Comparison of ENCODE assay signal across 23 cellular contexts in the genomic region with DNA sequence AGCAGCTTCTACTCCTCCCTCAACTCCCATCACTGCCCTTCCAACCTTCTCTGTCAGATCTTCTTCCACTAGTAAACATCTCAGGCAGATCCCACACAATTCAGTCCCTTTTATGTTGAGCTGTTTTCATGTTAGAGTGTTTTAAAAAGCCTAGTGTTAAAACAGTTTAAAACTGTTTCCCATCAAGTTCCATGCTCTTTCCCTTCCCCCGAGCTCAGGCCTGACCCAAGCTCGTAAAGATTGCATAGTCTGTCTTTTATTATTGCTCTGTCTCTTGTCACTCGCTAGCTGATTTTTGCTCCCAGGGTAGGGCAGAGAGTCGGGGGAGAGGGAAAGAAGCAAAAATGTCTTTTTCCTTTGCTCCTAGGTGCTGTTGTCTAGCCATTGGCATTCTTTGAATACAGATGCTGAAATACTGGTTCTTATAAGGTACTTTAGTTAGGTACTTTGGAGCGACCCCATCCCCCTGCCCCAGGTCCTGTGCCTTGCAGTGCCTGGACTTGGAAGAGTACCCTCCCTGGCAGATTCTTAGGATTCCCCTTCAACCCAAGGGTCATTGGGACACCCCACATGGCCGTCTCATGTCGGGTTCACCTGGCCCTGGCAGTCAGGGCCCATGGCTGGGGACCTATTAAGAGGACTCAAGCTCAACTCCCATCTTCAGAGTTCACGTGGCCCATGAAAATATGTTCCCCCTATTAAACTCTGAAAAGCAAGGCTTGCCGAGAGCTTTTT.
DNase-seq lines count a peak whose midpoint lies in the region; ATAC-seq, FAIRE-seq and TF ChIP-seq lines count a peak whose summit lies in the region.
"Had no signal": no experiment of that assay in that cellular context is flagged by ENCODE, and none has a peak within 500 bp of the region (broad histone marks: within the 10 kb centered on the region; RNA-seq: fewer than 3 reads in every experiment).

No MANE protein-coding gene starts in this region.

- TF ChIP-seq CTCF in PC-3 (conservative IDR thresholded peaks at IDR 0.05; ENCODE audit: low read depth, low read length) (no peak), mesothelial cell of epicardium (IDR thresholded peaks at IDR 0.05; ENCODE audit: unreplicated experiment) (no peak), spleen (IDR thresholded peaks at IDR 0.05 in 8 of 11, conservative IDR thresholded peaks at IDR 0.05 in 3 of 11) (no peak), GM23338 (conservative IDR thresholded peaks at IDR 0.05; ENCODE audit: low read depth in 2 of 2) (no peak)

- BruUV-seq in PC-3 (replicated peaks; lab: Mats Ljungman, UMichigan) = no TSS peak

- intact Hi-C loops in PC-3 (cut with micrococcal nuclease) (no loop called here), spleen (cut with DNase I; ENCODE audit: low total_unique reads) (no loop called here)

- POLR2A ChIA-PET in PC-3 (lab: Charles Lee; ENCODE audit: unreplicated experiment) = interaction anchor here (0.6 kb wide), 1 partner anchor 9 kb away, joined by 3 read pairs; no protein-coding TSS in a partner anchor

- H3K27me3 ChIP-seq in PC-3 (ENCODE audit: low read length) (no peaks in the 10 kb centered on the region), spleen (replicated peaks in 1 of 7) (no peaks in the 10 kb centered on the region), GM23338 (ENCODE audit: insufficient read depth) (no peaks in the 10 kb centered on the region)
- H3K27me3 ChIP-seq: SJSA1 had no signal

- H3K36me3 Mint-ChIP-seq in mesothelial cell of epicardium (no peaks in the 10 kb centered on the region), GM23338 (ENCODE audit: low read depth) (no peaks in the 10 kb centered on the region)
- H3K36me3 Mint-ChIP-seq: CD4-positive, CD25-positive, alpha-beta regulatory T cell had no signal

- H3K79me2 ChIP-seq in PC-3 (ENCODE audit: low read length) = no peaks in the 10 kb centered on the region
- no peaks in the 10 kb centered on the region for H3K79me2 ChIP-seq in GM23338 (replicated peaks; ENCODE audit: insufficient read depth)

- peak; percentile 94 for FAIRE-seq in endometrium (lab: Jason Lieb, UNC)
- FAIRE-seq: H54 had no signal

- H4K20me1 ChIP-seq in PC-3 (ENCODE audit: low read length) (no peaks in the 10 kb centered on the region), GM23338 (replicated peaks; ENCODE audit: insufficient read depth) (no peaks in the 10 kb centered on the region)

- CTCF ChIA-PET in PC-3 (lab: Charles Lee) = no interaction called here

- WGBS in spleen, 5 donors = 71 to 89% (median 85%) methylated on average over 9 of the region's 9 CpGs

- H3K27ac Mint-ChIP-seq in mesothelial cell of epicardium = peak overlapping the region; percentile 84
- no peak overlapping the region for H3K27ac Mint-ChIP-seq in GM23338

- no peaks in the 10 kb centered on the region for H3K9me2 ChIP-seq in PC-3 (replicated peaks; ENCODE audit: low read length)
- no peaks in the 10 kb centered on the region; the same call in 1 of the 2 replicates for H3K9me2 ChIP-seq in GM23338 (ENCODE audit: insufficient read depth)

- H3K36me3 ChIP-seq in PC-3 (ENCODE audit: low read depth, low read length) = no peaks in the 10 kb centered on the region
- no peaks in the 10 kb centered on the region for H3K36me3 ChIP-seq in spleen
- no peaks in the 10 kb centered on the region for H3K36me3 ChIP-seq in GM23338 (ENCODE audit: insufficient read depth)
- H3K36me3 ChIP-seq: SJSA1 had no signal

- H3K27me3 Mint-ChIP-seq in mesothelial cell of epicardium (ENCODE audit: low read depth) (no peaks in the 10 kb centered on the region), GM23338 (ENCODE audit: insufficient read depth, low read depth, poor library complexity) (peaks cover 8% of the 10 kb centered on the region)

- no peak overlapping the region for H3K4me3 ChIP-seq in PC-3 (ENCODE audit: low read length)
- no peak overlapping the region for H3K4me3 ChIP-seq in spleen
- no peak overlapping the region for H3K4me3 ChIP-seq in GM23338
- H3K4me3 ChIP-seq: SJSA1 had no signal

- H3K9ac ChIP-seq in PC-3 (ENCODE audit: low read length) = no peak overlapping the region

- H3K27ac ChIP-seq in PC-3 (ENCODE audit: low read length) (no peak overlapping the region), spleen (peak overlapping the region in 5 of 8 donors; percentile 17 to 62 (median 46)), GM23338 (ENCODE audit: low read depth) (no peak overlapping the region)
- H3K27ac ChIP-seq: RWPE1, SJSA1 had no signal

- H3K4me2 ChIP-seq in PC-3 (ENCODE audit: low read length) (0 out of 2 replicates have a peak overlapping the region, but pooled peaks have one; percentile 26), GM23338 (no peak overlapping the region)

- H3K4me1 Mint-ChIP-seq in mesothelial cell of epicardium (peaks cover 41% of the 10 kb centered on the region), GM23338 (peaks cover 20% of the 10 kb centered on the region)

- TF ChIP-seq POLR2A in spleen (IDR thresholded peaks at IDR 0.05) = no peak

- H2AFZ ChIP-seq in PC-3 (ENCODE audit: low read length) (no peak overlapping the region), GM23338 (no peak overlapping the region)

- H3K9me3 ChIP-seq in PC-3 (ENCODE audit: low read length) (no peaks in the 10 kb centered on the region), spleen (no peaks in the 10 kb centered on the region)
- H3K9me3 ChIP-seq: SJSA1 had no signal

- H3K4me3 Mint-ChIP-seq in mesothelial cell of epicardium = no peak overlapping the region
- H3K4me3 Mint-ChIP-seq in GM23338 = no peak overlapping the region
- H3K4me3 Mint-ChIP-seq: CD4-positive, CD25-positive, alpha-beta regulatory T cell had no signal

- H3K9me3 Mint-ChIP-seq in mesothelial cell of epicardium (no peaks in the 10 kb centered on the region), GM23338 (no peaks in the 10 kb centered on the region)
- H3K9me3 Mint-ChIP-seq: CD4-positive, CD25-positive, alpha-beta regulatory T cell had no signal

- DNase-seq in PC-3 (no peak), mesothelial cell of epicardium (ENCODE audit: low spot score in 2 of 2, unreplicated experiment in 2 of 2) (no peak), spleen (no peak), SIG-M5 treated with dmso at 0.1 percent for 504 hours (lab: John Stamatoyannopoulos, UW; ENCODE audit: unreplicated experiment) (no peak), NCI-H524 treated with DMSO at 0.1 percent for 48 hours (lab: John Stamatoyannopoulos, UW) (no peak), GM23338 (ENCODE audit: low spot score) (no peak)
- DNase-seq in activated effector memory CD4-positive, alpha-beta T cell treated with Interleukin-2 at 50 U/mL for 16 hours = no peak
- DNase-seq: AML-193; CD4-positive, CD25-positive, alpha-beta regulatory T cell; EL; IMR-90; Karpas-422; MM.1S; NCI-H1105 treated with DMSO at 0.1 percent for 48 hours; NCI-H187; NCI-H345; NCI-H69; NK-92 treated with Interleukin-12 subunit alpha and Interleukin-12 subunit beta, amount 100 ng/mL, for 24 hours; OCI-M1 had no signal

- ATAC-seq in PC-3 (no peak), GM23338 (no peak)

- H3F3A ChIP-seq in PC-3 (ENCODE audit: low read length, unreplicated experiment) = no peaks in the 10 kb centered on the region
- no peaks in the 10 kb centered on the region for H3F3A ChIP-seq in GM23338 (replicated peaks; ENCODE audit: low read depth)

- peaks cover 52% of the 10 kb centered on the region for H3K4me1 ChIP-seq in PC-3 (ENCODE audit: insufficient read depth, low read length)
- peaks cover 0 to 8% (median 3%) of the 10 kb centered on the region in 6 donors for H3K4me1 ChIP-seq in spleen
- peaks cover 6% of the 10 kb centered on the region; the same call in 1 of the 2 replicates for H3K4me1 ChIP-seq in GM23338 (ENCODE audit: insufficient read depth)

TF ChIP-seq in GM23338, 12 proteins besides CTCF, POLR2A, EP300 and RAD21 (continues in another document):
- TF ChIP-seq EZH2 (IDR thresholded peaks at IDR 0.05; ENCODE audit: low read depth, unreplicated experiment) = no peak

Comparison
In these comparisons a context has a peak if more than half of its experiments do, and no peak if none do; other contexts are left out.
1. H3K27ac ChIP-seq: peak in spleen (5 of 8); none in PC-3 (single experiment) and GM23338 (single experiment).